ENCODE assay signal across 18 cellular contexts in genomic region chr3:38226273-38226672, GRCh38. TPM values are rescaled to one million over a fixed set of nuclear protein-coding genes. Genes with fewer than 3 reads are reported as not detected.
DNase-seq lines count a peak whose midpoint lies in the region; ATAC-seq and TF ChIP-seq lines count a peak whose summit lies in the region.
"Had no signal": no experiment of that assay in that cellular context is flagged by ENCODE, and none has a peak within 500 bp of the region (broad histone marks: within the 10 kb centered on the region; RNA-seq: fewer than 3 reads in every experiment).

No MANE protein-coding gene starts in this region.

- no peak overlapping the region for H3K9ac ChIP-seq in HCT116 (ENCODE audit: low read length)

- H3K4me3 Mint-ChIP-seq in stimulated activated effector memory CD8-positive, alpha-beta T cell treated with anti-CD3 and anti-CD28 coated beads, Interleukin-12 subunit alpha, Interleukin-12 subunit beta, amount 100 ng/mL, for 72 hours, result no peak overlapping the region
- H3K4me3 Mint-ChIP-seq: activated naive CD4-positive, alpha-beta T cell treated with anti-CD3 and anti-CD28 coated beads for 36 hours; CD14-positive monocyte; effector memory CD8-positive, alpha-beta T cell; memory B cell; nephron had no signal

- H3K4me3 ChIP-seq in HCT116 (replicated peaks in 1 of 2; ENCODE audit: low read depth in 1 of 2, low read length in 2 of 2), result no peak overlapping the region
- H3K4me3 ChIP-seq: PC-9 had no signal

- 0 out of 2 replicates have a peak, but pooled peaks cover 9% of the 10 kb centered on the region for H4K20me1 ChIP-seq in HCT116 (ENCODE audit: insufficient read depth)

- no peak overlapping the region for H2AFZ ChIP-seq in HCT116 (ENCODE audit: low read depth, low read length, poor library complexity, severe bottlenecking)
- H2AFZ ChIP-seq: PC-9 had no signal

- RAD21 ChIA-PET in HCT116 (lab: Charles Lee; ENCODE audit: low non-redundant PET in 1 of 2, low total read pairs in 2 of 2, uncharacterized antibody in 2 of 2, unreplicated experiment in 2 of 2), result no interaction called here

- peaks cover 5% of the 10 kb centered on the region; the same call in 1 of the 2 replicates for H3K79me2 ChIP-seq in HCT116 (ENCODE audit: insufficient read depth, low read length)

- H3K9me3 ChIP-seq in HCT116 (ENCODE audit: control insufficient read depth in 1 of 2, insufficient read depth in 1 of 2, low read depth in 1 of 2, low read length in 2 of 2), result no peaks in the 10 kb centered on the region

- H3K9me2 ChIP-seq in HCT116 (ENCODE audit: insufficient read depth), result no peaks in the 10 kb centered on the region

- H3K36me3 Mint-ChIP-seq in stimulated activated effector memory CD8-positive, alpha-beta T cell treated with anti-CD3 and anti-CD28 coated beads, Interleukin-12 subunit alpha, Interleukin-12 subunit beta, amount 100 ng/mL, for 72 hours, result peaks cover 100% of the 10 kb centered on the region

- TF ChIP-seq CTCF in HCT116 (IDR thresholded peaks at IDR 0.05 in 2 of 3, conservative IDR thresholded peaks at IDR 0.05 in 1 of 3; ENCODE audit: borderline replicate concordance in 1 of 3, insufficient read depth in 1 of 3, low read depth in 2 of 3, low read length in 2 of 3) (no peak), GM10248 (IDR thresholded peaks at IDR 0.05; ENCODE audit: control extremely low read depth, extremely low read depth, low read depth, missing control alignments) (no peak)

- CTCF ChIA-PET in HCT116 (lab: Charles Lee) (no interaction called here), GM10248 (lab: Yijun Ruan, JAX) (interaction anchor here (1.2 to 1.3 kb wide), 2 partner anchors 10 to 12 kb away, joined by 3 to 4 read pairs; no protein-coding TSS in a partner anchor)

- ATAC-seq in HCT116, result no peak
- peak; percentile 28; the same call in 2 of the 3 replicates for ATAC-seq in SK-N-SH treated with all-trans-retinoic acid at 6 μM for 48 hours
- ATAC-seq in esophagus mucosa, result peak; percentile 11
- peak; percentile 44 for ATAC-seq in stimulated activated effector memory CD8-positive, alpha-beta T cell treated with anti-CD3 and anti-CD28 coated beads, Interleukin-12 subunit alpha, Interleukin-12 subunit beta, amount 100 ng/mL, for 72 hours
- no peak for ATAC-seq in GM18517 (IDR thresholded peaks at IDR 0.05; ENCODE audit: unreplicated experiment)
- ATAC-seq: effector memory CD8-positive, alpha-beta T cell had no signal

- H3K4me1 ChIP-seq in HCT116 (ENCODE audit: control insufficient read depth in 1 of 2, insufficient read depth in 2 of 2, low read length in 2 of 2), result peaks cover 0 to 4% of the 10 kb centered on the region in 2 experiments; a peak in 1 of 4 replicates

- no peak overlapping the region for H3K27ac ChIP-seq in HCT116 (ENCODE audit: low read depth, low read length)
- H3K27ac ChIP-seq: PC-9 had no signal

- peaks cover 4% of the 10 kb centered on the region for H3K4me1 Mint-ChIP-seq in stimulated activated effector memory CD8-positive, alpha-beta T cell treated with anti-CD3 and anti-CD28 coated beads, Interleukin-12 subunit alpha, Interleukin-12 subunit beta, amount 100 ng/mL, for 72 hours
- H3K4me1 Mint-ChIP-seq: memory B cell, nephron had no signal

- DNase-seq in HCT116 (ENCODE audit: low read depth, low spot score), result no peak
- DNase-seq in stimulated activated effector memory CD8-positive, alpha-beta T cell treated with anti-CD3 and anti-CD28 coated beads, Interleukin-12 subunit alpha, Interleukin-12 subunit beta, amount 100 ng/mL, for 72 hours (ENCODE audit: low spot score in 2 of 2), result no peak
- no peak for DNase-seq in DMS153 (lab: John Stamatoyannopoulos, UW)
- DNase-seq in GM10248 (ENCODE audit: extremely low spot score), result no peak
- DNase-seq: activated CD4-positive, CD25-positive, alpha-beta regulatory T cell; activated naive CD4-positive, alpha-beta T cell treated with anti-CD3 and anti-CD28 coated beads for 36 hours; DND-41; effector memory CD8-positive, alpha-beta T cell; NCI-H2081; NCI-H69; PC-9 had no signal

- TSS peak; percentile 11 for BruUV-seq in HCT116 (replicated peaks; lab: Mats Ljungman, UMichigan)

- no peak overlapping the region for H3K27ac Mint-ChIP-seq in stimulated activated effector memory CD8-positive, alpha-beta T cell treated with anti-CD3 and anti-CD28 coated beads, Interleukin-12 subunit alpha, Interleukin-12 subunit beta, amount 100 ng/mL, for 72 hours
- H3K27ac Mint-ChIP-seq: activated naive CD4-positive, alpha-beta T cell treated with anti-CD3 and anti-CD28 coated beads for 36 hours; CD14-positive monocyte; effector memory CD8-positive, alpha-beta T cell; memory B cell; nephron had no signal

- POLR2A ChIA-PET in HCT116 (lab: Charles Lee) (no interaction called here), GM10248 (lab: Yijun Ruan, JAX) (no interaction called here)

- no peak overlapping the region for H3K4me2 ChIP-seq in HCT116 (ENCODE audit: low read length)
- H3K4me2 ChIP-seq: PC-9 had no signal

- peaks cover 9 to 16% of the 10 kb centered on the region in 2 experiments for H3K36me3 ChIP-seq in HCT116 (ENCODE audit: control insufficient read depth in 1 of 2, insufficient read depth in 2 of 2, low read length in 2 of 2)

- TF ChIP-seq POLR2A in HCT116 (IDR thresholded peaks at IDR 0.05; ENCODE audit: borderline replicate concordance, extremely low read depth, insufficient read depth, insufficient read length), result no peak

- intact Hi-C loops in HCT116 (cut with micrococcal nuclease), result no loop called here

- H3K9me3 Mint-ChIP-seq in stimulated activated effector memory CD8-positive, alpha-beta T cell treated with anti-CD3 and anti-CD28 coated beads, Interleukin-12 subunit alpha, Interleukin-12 subunit beta, amount 100 ng/mL, for 72 hours, result no peaks in the 10 kb centered on the region
- H3K9me3 Mint-ChIP-seq: activated naive CD4-positive, alpha-beta T cell treated with anti-CD3 and anti-CD28 coated beads for 36 hours; CD14-positive monocyte; effector memory CD8-positive, alpha-beta T cell; memory B cell; nephron had no signal

- no peak for TF ChIP-seq RAD21 in HCT116 (IDR thresholded peaks at IDR 0.05; ENCODE audit: low read depth)

- H3K27me3 ChIP-seq in HCT116 (ENCODE audit: insufficient read depth, low read length), result no peaks in the 10 kb centered on the region

TF ChIP-seq in HCT116, 20 proteins besides CTCF, POLR2A, EP300 and RAD21:
- no peak for TF ChIP-seq EZH2 (IDR thresholded peaks at IDR 0.05)
- no peak for TF ChIP-seq SRF (IDR thresholded peaks at IDR 0.05; ENCODE audit: low read depth)

TF ChIP-seq in SK-N-SH treated with all-trans-retinoic acid at 6 μM for 48 hours, 23 proteins besides CTCF, POLR2A, EP300 and RAD21:
- TF ChIP-seq ZFP3 (CRISPR knock-in tag; IDR thresholded peaks at IDR 0.05), result no peak
- TF ChIP-seq ZFP30 (CRISPR knock-in tag; IDR thresholded peaks at IDR 0.05), result no peak

RNA-seq across cellular contexts. Expression of gene SLC22A13, which starts 39.3 kb away (rescaled TPM):
- total RNA-seq in HCT116 (2021; ENCODE audit: unreplicated experiment), result 0.47 TPM
- 0.10 and 0.13 TPM in 2 replicates for polyA plus RNA-seq in HCT116 (2012)
- 0.64 TPM for total RNA-seq in esophagus mucosa
- total RNA-seq: activated naive CD4-positive, alpha-beta T cell treated with anti-CD3 and anti-CD28 coated beads for 36 hours had no signal
- polyA plus RNA-seq: CD14-positive monocyte had no signal

RNA-seq across cellular contexts. Expression of gene SLC22A14, which starts 55.8 kb away (rescaled TPM):
- total RNA-seq in HCT116 (2021; ENCODE audit: unreplicated experiment), result 0.22 TPM
- 0.06 and 0.10 TPM in 2 replicates for polyA plus RNA-seq in HCT116 (2012)
- 0.24 TPM for total RNA-seq in esophagus mucosa
- total RNA-seq: activated naive CD4-positive, alpha-beta T cell treated with anti-CD3 and anti-CD28 coated beads for 36 hours; H4; PC-9 had no signal
- polyA plus RNA-seq: CD14-positive monocyte had no signal

Comparison
In these comparisons a context has a peak if more than half of its experiments do, and no peak if none do; other contexts are left out.
1. ATAC-seq: peak in SK-N-SH treated with all-trans-retinoic acid at 6 μM for 48 hours (single experiment), esophagus mucosa (single experiment) and stimulated activated effector memory CD8-positive, alpha-beta T cell treated with anti-CD3 and anti-CD28 coated beads, Interleukin-12 subunit alpha, Interleukin-12 subunit beta, amount 100 ng/mL, for 72 hours (single experiment); none in HCT116 (single experiment) and GM18517 (single experiment).